ENCODE assay signal across 1 cellular context in the genomic region with DNA sequence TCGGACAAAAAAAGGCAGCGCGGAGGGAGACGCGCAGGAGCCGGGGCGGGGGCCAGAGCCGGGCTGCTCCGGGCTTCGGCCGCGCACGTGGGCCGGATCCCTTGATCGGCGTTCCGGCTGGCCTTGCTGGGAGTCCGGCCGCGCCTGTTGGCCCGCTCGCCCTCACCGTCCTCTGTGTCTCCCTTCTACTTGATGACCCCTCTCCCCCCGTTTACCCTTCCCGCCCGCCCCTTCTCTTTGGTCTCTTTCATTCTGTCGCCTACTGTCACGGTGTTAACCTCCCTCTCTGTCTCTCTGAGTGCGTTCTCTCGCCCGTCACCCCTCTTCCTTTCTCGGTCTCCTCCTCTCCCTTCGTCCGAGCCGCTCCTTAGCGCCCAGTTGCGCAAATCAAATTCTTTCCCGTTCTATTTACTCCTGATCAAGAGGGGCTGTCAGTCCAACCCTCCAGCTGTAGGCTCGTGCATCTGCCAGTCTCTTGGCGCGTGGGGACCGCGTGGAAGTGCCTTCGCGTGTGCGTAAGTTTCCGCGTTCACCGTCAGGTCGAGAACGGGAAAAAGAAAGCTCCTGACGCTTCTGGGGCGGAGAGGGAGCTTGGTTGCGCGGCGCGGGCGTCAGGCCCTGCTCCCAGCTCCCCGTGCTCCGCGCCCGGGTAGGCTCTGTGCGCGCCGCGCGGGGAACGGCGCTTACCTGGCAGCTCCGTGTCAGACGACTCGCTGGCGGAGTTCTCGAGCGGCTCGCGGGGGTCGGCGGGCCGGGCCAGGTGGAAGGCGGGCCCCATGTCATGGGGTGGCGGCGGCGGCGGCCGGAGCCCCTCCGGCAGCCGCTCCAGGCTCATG.
A peak's percentile ranks its signal among the peaks of the same experiment; 100 is the strongest.
TF ChIP-seq lines count a peak whose summit lies in the region.

No MANE protein-coding gene starts in this region.

TF ChIP-seq in K562, 482 proteins besides CTCF, POLR2A, EP300 and RAD21 (continues in another document):
- peak; percentile 55 to 62; a peak in 3 of 4 replicates for TF ChIP-seq NRF1 (conservative IDR thresholded peaks at IDR 0.05 in 1 of 2, IDR thresholded peaks at IDR 0.05 in 1 of 2)
- TF ChIP-seq, protein P1, sequence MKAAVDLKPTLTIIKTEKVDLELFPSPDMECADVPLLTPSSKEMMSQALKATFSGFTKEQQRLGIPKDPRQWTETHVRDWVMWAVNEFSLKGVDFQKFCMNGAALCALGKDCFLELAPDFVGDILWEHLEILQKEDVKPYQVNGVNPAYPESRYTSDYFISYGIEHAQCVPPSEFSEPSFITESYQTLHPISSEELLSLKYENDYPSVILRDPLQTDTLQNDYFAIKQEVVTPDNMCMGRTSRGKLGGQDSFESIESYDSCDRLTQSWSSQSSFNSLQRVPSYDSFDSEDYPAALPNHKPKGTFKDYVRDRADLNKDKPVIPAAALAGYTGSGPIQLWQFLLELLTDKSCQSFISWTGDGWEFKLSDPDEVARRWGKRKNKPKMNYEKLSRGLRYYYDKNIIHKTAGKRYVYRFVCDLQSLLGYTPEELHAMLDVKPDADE (conservative IDR thresholded peaks at IDR 0.05; ENCODE audit: control insufficient read depth, low read depth, low read length) = peak; percentile 79
- TF ChIP-seq SAFB (IDR thresholded peaks at IDR 0.05; ENCODE audit: borderline replicate concordance, low read depth, low read length) = peak; percentile 57; the same call in 1 of the 2 replicates
- TF ChIP-seq HDAC1 (IDR thresholded peaks at IDR 0.05) = peak in 1 of 2 experiments; percentile 51; a peak in 2 of 4 replicates
- TF ChIP-seq KLF10 (CRISPR knock-in tag; IDR thresholded peaks at IDR 0.05) = no peak
- no peak for TF ChIP-seq ZNF668 (CRISPR knock-in tag; IDR thresholded peaks at IDR 0.05)
- no peak for TF ChIP-seq NR0B1 (IDR thresholded peaks at IDR 0.05; ENCODE audit: partially characterized antibody)
- peak; percentile 70 for TF ChIP-seq ZNF263 (CRISPR knock-in tag; IDR thresholded peaks at IDR 0.05; ENCODE audit: borderline replicate concordance)
- peak; percentile 39; the same call in 1 of the 2 replicates for TF ChIP-seq STAG1 (CRISPR knock-in tag; IDR thresholded peaks at IDR 0.05; ENCODE audit: borderline replicate concordance)
- TF ChIP-seq ILK (tag; IDR thresholded peaks at IDR 0.05; ENCODE audit: borderline replicate concordance, low read depth) = no peak
- TF ChIP-seq, protein P2, sequence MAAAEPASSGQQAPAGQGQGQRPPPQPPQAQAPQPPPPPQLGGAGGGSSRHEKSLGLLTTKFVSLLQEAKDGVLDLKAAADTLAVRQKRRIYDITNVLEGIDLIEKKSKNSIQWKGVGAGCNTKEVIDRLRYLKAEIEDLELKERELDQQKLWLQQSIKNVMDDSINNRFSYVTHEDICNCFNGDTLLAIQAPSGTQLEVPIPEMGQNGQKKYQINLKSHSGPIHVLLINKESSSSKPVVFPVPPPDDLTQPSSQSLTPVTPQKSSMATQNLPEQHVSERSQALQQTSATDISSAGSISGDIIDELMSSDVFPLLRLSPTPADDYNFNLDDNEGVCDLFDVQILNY (CRISPR knock-in tag; IDR thresholded peaks at IDR 0.05) = no peak
- TF ChIP-seq ZNF436 (CRISPR knock-in tag; IDR thresholded peaks at IDR 0.05) = no peak
- peak; percentile 63 for TF ChIP-seq ARID4B (CRISPR knock-in tag; IDR thresholded peaks at IDR 0.05)
- TF ChIP-seq MYC (IDR thresholded peaks at IDR 0.05; ENCODE audit: low read depth, low read length) = no peak; the same call in 1 of the 2 replicates
- TF ChIP-seq MYC (CRISPR knock-in tag; IDR thresholded peaks at IDR 0.05; ENCODE audit: borderline replicate concordance, low read depth) = peak; percentile 59; the same call in 1 of the 2 replicates
- TF ChIP-seq FOXA3 (CRISPR knock-in tag; conservative IDR thresholded peaks at IDR 0.05 in 1 of 2, IDR thresholded peaks at IDR 0.05 in 1 of 2) = peak in 1 of 2 experiments; percentile 51; a peak in 1 of 4 replicates
- TF ChIP-seq RBBP5 (IDR thresholded peaks at IDR 0.05; ENCODE audit: borderline replicate concordance, insufficient read depth, low read length, poor library complexity, severe bottlenecking) = peak; percentile 96
- TF ChIP-seq, protein P3, sequence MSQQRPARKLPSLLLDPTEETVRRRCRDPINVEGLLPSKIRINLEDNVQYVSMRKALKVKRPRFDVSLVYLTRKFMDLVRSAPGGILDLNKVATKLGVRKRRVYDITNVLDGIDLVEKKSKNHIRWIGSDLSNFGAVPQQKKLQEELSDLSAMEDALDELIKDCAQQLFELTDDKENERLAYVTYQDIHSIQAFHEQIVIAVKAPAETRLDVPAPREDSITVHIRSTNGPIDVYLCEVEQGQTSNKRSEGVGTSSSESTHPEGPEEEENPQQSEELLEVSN (IDR thresholded peaks at IDR 0.05; ENCODE audit: borderline replicate concordance in 1 of 2, extremely low read depth in 1 of 2, insufficient read depth in 1 of 2, insufficient read length in 1 of 2, low read depth in 1 of 2, low read length in 1 of 2, poor library complexity in 1 of 2, severe bottlenecking in 1 of 2) = peak in 1 of 2 experiments; percentile 56
- peak; percentile 58 for TF ChIP-seq KDM5B (IDR thresholded peaks at IDR 0.05; ENCODE audit: insufficient replicate concordance, low read depth, low read length)
- TF ChIP-seq ARHGAP35 (IDR thresholded peaks at IDR 0.05; ENCODE audit: partially characterized antibody) = peak; percentile 66
- TF ChIP-seq ZBTB2 (IDR thresholded peaks at IDR 0.05) = peak; percentile 63; the same call in 1 of the 2 replicates
- TF ChIP-seq USF2 (CRISPR knock-in tag; IDR thresholded peaks at IDR 0.05) = 0 out of 2 replicates have a peak, but pooled peaks have one; percentile 15
- peak; percentile 37 for TF ChIP-seq CCNT2 (IDR thresholded peaks at IDR 0.05; ENCODE audit: borderline replicate concordance, extremely low read depth, insufficient read length, low read depth, low read length)
- peak; percentile 41; the same call in 1 of the 2 replicates for TF ChIP-seq SUPT5H (IDR thresholded peaks at IDR 0.05)
- TF ChIP-seq, protein P4, sequence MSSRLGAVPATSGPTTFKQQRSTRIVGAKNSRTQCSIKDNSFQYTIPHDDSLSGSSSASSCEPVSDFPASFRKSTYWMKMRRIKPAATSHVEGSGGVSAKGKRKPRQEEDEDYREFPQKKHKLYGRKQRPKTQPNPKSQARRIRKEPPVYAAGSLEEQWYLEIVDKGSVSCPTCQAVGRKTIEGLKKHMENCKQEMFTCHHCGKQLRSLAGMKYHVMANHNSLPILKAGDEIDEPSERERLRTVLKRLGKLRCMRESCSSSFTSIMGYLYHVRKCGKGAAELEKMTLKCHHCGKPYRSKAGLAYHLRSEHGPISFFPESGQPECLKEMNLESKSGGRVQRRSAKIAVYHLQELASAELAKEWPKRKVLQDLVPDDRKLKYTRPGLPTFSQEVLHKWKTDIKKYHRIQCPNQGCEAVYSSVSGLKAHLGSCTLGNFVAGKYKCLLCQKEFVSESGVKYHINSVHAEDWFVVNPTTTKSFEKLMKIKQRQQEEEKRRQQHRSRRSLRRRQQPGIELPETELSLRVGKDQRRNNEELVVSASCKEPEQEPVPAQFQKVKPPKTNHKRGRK (tag; IDR thresholded peaks at IDR 0.05) = no peak
- TF ChIP-seq UBTF (IDR thresholded peaks at IDR 0.05; ENCODE audit: borderline replicate concordance in 1 of 2, low read depth in 2 of 2, low read length in 2 of 2) = peak in 1 of 2 experiments; percentile 84; a peak in 2 of 4 replicates
- peak; percentile 66; the same call in 1 of the 2 replicates for TF ChIP-seq TFAP4 (CRISPR knock-in tag; IDR thresholded peaks at IDR 0.05; ENCODE audit: borderline replicate concordance)
- peak; percentile 84 for TF ChIP-seq CHD1 (IDR thresholded peaks at IDR 0.05; ENCODE audit: low read length)
- peak; percentile 69 for TF ChIP-seq ZFX (CRISPR knock-in tag; IDR thresholded peaks at IDR 0.05)
- TF ChIP-seq MAX (CRISPR knock-in tag; IDR thresholded peaks at IDR 0.05) = peak; percentile 81
- 0 out of 2 replicates have a peak, but pooled peaks have one; percentile 61 for TF ChIP-seq ZBTB17 (CRISPR knock-in tag; IDR thresholded peaks at IDR 0.05)
- TF ChIP-seq CTBP1 (IDR thresholded peaks at IDR 0.05; ENCODE audit: borderline replicate concordance) = 0 out of 2 replicates have a peak, but pooled peaks have one; percentile 23
